12 cellular contexts compared by ENCODE assay signal in genomic region chr1:243796016-243796415, GRCh38.
DNase-seq lines count a peak whose midpoint lies in the region; ATAC-seq, FAIRE-seq and TF ChIP-seq lines count a peak whose summit lies in the region.
"Had no signal": no experiment of that assay in that cellular context is flagged by ENCODE, and none has a peak within 500 bp of the region (broad histone marks: within the 10 kb centered on the region; RNA-seq: fewer than 3 reads in every experiment).

No MANE protein-coding gene starts in this region.

- no peak for TF ChIP-seq CTCF in D721Med (IDR thresholded peaks at IDR 0.05; ENCODE audit: insufficient read depth, missing control alignments)

- ATAC-seq in HG02763 (IDR thresholded peaks at IDR 0.05; ENCODE audit: unreplicated experiment): no peak
- ATAC-seq: GM23338 had no signal

- DNase-seq in D721Med (ENCODE audit: insufficient read length, low spot score) (no peak), NCI-H524 treated with DMSO at 0.1 percent for 48 hours (lab: John Stamatoyannopoulos, UW) (peak; percentile 29), cerebellar cortex (ENCODE audit: low spot score) (peak; percentile 87), foreskin melanocyte (no peak), NCI-H1417 treated with DMSO at 0.1 percent for 48 hours (lab: John Stamatoyannopoulos, UW) (no peak)
- DNase-seq: CD8-positive, alpha-beta memory T cell; COR-L47; GF-D8; HCEC 1CT had no signal

- FAIRE-seq in D721Med (lab: Jason Lieb, UNC): peak; percentile 76
- FAIRE-seq: H54 had no signal

Comparison
In these comparisons a context has a peak if more than half of its experiments do, and no peak if none do; other contexts are left out.
1. DNase-seq: peak in NCI-H524 treated with DMSO at 0.1 percent for 48 hours (single experiment) and cerebellar cortex (single experiment); none in D721Med (single experiment), foreskin melanocyte (single experiment) and NCI-H1417 treated with DMSO at 0.1 percent for 48 hours (single experiment).